ENCODE assay signal across 8 cellular contexts in genomic region chr4:111854494-111855087, GRCh38.
DNase-seq lines count a peak whose midpoint lies in the region; ATAC-seq and TF ChIP-seq lines count a peak whose summit lies in the region.

No MANE protein-coding gene starts in this region.

- H3K27ac ChIP-seq in effector memory CD4-positive, alpha-beta T cell (ENCODE audit: insufficient read depth, low read length, poor library complexity, severe bottlenecking), result no peak overlapping the region

- no peaks in the 10 kb centered on the region for H3K9me3 ChIP-seq in effector memory CD4-positive, alpha-beta T cell (ENCODE audit: control insufficient read depth, low read length)

- H3K4me3 ChIP-seq in AG10803 (ENCODE audit: low read length), result no peak overlapping the region
- no peak overlapping the region for H3K4me3 ChIP-seq in effector memory CD4-positive, alpha-beta T cell (ENCODE audit: insufficient read depth, low read depth, low read length, poor library complexity, severe bottlenecking)

- no peak overlapping the region for H3K27ac Mint-ChIP-seq in nephron progenitor cell

- ATAC-seq in GM18498 (IDR thresholded peaks at IDR 0.05; ENCODE audit: unreplicated experiment) (peak; percentile 69), HG03060 (IDR thresholded peaks at IDR 0.05; ENCODE audit: low read depth, unreplicated experiment) (peak; percentile 54)

- H3K27me3 ChIP-seq in effector memory CD4-positive, alpha-beta T cell (replicated peaks; ENCODE audit: control insufficient read depth, insufficient read depth, low read length, poor library complexity, severe bottlenecking), result no peaks in the 10 kb centered on the region

- peaks cover 12% of the 10 kb centered on the region for H3K9me3 Mint-ChIP-seq in nephron progenitor cell

- peaks cover 5% of the 10 kb centered on the region for H3K36me3 Mint-ChIP-seq in nephron progenitor cell (ENCODE audit: low read depth)

- peaks cover 7% of the 10 kb centered on the region for H3K4me1 Mint-ChIP-seq in nephron progenitor cell

- H3K4me3 Mint-ChIP-seq in nephron progenitor cell, result no peak overlapping the region

- H3K36me3 ChIP-seq in effector memory CD4-positive, alpha-beta T cell (ENCODE audit: control insufficient read depth, insufficient read depth, low read length), result no peaks in the 10 kb centered on the region

- TF ChIP-seq CTCF in AG10803 (conservative IDR thresholded peaks at IDR 0.05; ENCODE audit: low read length), result peak; percentile 78
- peak; percentile 76 for TF ChIP-seq CTCF in nephron progenitor cell (IDR thresholded peaks at IDR 0.05)

- no peaks in the 10 kb centered on the region for H3K27me3 Mint-ChIP-seq in nephron progenitor cell (ENCODE audit: low read depth, poor library complexity)

- peak; percentile 75 for DNase-seq in AG10803 (ENCODE audit: low read depth)
- peak; percentile 39 for DNase-seq in NOMO-1 treated with DMSO at 0.1 percent for 48 hours (lab: John Stamatoyannopoulos, UW; ENCODE audit: unreplicated experiment)
- DNase-seq in dermis blood vessel endothelial cell, result peak; percentile 56
- peak; percentile 47 for DNase-seq in nephron progenitor cell
- DNase-seq in GOT3 (lab: John Stamatoyannopoulos, UW), result no peak
- no peak for DNase-seq in effector memory CD4-positive, alpha-beta T cell

- no peaks in the 10 kb centered on the region for H3K4me1 ChIP-seq in effector memory CD4-positive, alpha-beta T cell (ENCODE audit: control insufficient read depth, insufficient read depth, low read length, poor library complexity, severe bottlenecking)

Comparison
In these comparisons a context has a peak if more than half of its experiments do, and no peak if none do; other contexts are left out.
1. DNase-seq: peak in AG10803 (single experiment), NOMO-1 treated with DMSO at 0.1 percent for 48 hours (single experiment), dermis blood vessel endothelial cell (single experiment) and nephron progenitor cell (single experiment); none in GOT3 (single experiment) and effector memory CD4-positive, alpha-beta T cell (0 of 3).